ENCODE assay signal across 21 cellular contexts in the genomic region with DNA sequence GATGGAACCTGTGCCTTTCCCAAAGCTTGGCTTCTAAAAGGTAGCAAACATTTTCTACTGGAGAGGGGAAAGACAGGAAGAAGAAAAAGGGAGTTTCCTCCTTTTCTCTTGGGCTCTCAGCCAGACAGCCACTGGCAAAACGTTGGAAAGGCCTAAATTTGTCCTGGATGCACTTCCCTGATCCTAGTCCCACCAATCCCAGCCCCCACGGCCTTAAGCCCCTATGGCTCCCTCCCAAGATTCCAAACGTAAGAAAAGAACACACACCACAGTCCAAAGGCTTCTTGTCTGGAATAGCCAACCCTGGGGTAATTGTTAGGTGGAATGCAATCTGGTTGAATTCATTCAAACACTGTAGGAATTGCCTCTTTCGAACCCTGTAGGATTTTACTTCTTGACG. TPM values are rescaled to one million over a fixed set of nuclear protein-coding genes. Genes with fewer than 3 reads are reported as not detected.
A peak's percentile ranks its signal among the peaks of the same experiment; 100 is the strongest.
DNase-seq lines count a peak whose midpoint lies in the region; ATAC-seq, FAIRE-seq and TF ChIP-seq lines count a peak whose summit lies in the region.
"Had no signal": no experiment of that assay in that cellular context is flagged by ENCODE, and none has a peak within 500 bp of the region (broad histone marks: within the 10 kb centered on the region; RNA-seq: fewer than 3 reads in every experiment).

No MANE protein-coding gene starts in this region.

- H3K4me1 Mint-ChIP-seq in GM23338 (peaks cover 20% of the 10 kb centered on the region), astrocyte (ENCODE audit: low read depth, unreplicated experiment) (peaks cover 2% of the 10 kb centered on the region)

- no peak overlapping the region for H3K4me3 ChIP-seq in GM23338
- no peak overlapping the region for H3K4me3 ChIP-seq in astrocyte (ENCODE audit: insufficient read depth, low read depth, low read length)
- peak overlapping the region; percentile 24 for H3K4me3 ChIP-seq in iPS-15b (ENCODE audit: low read depth, low read length)
- H3K4me3 ChIP-seq in spleen, result peak overlapping the region in 5 of 8 donors; percentile 21 to 67 (median 46)
- H3K4me3 ChIP-seq: A549, GM12878 had no signal

- H3K4me1 ChIP-seq in GM23338 (ENCODE audit: insufficient read depth) (peaks cover 23% of the 10 kb centered on the region), astrocyte (ENCODE audit: insufficient read depth, low read length) (peaks cover 2% of the 10 kb centered on the region), iPS-15b (ENCODE audit: control insufficient read depth, insufficient read depth, low read length) (peaks cover 2% of the 10 kb centered on the region), spleen (peaks cover 18 to 44% (median 38%) of the 10 kb centered on the region in 6 donors)
- H3K4me1 ChIP-seq: A549 had no signal

- no peak overlapping the region for H3K27ac Mint-ChIP-seq in GM23338
- peak overlapping the region; percentile 53 for H3K27ac Mint-ChIP-seq in astrocyte (ENCODE audit: unreplicated experiment)

- WGBS in spleen, 5 donors, result 35 to 44% (median 42%) methylated on average over 5 of the region's 5 CpGs

- ATAC-seq in GM23338 (no peak), GM21619 (IDR thresholded peaks at IDR 0.05; ENCODE audit: unreplicated experiment) (no peak)
- ATAC-seq: A549, GM12878 had no signal

- H2AFZ ChIP-seq in GM23338 (no peak overlapping the region), astrocyte (ENCODE audit: low read depth, low read length) (no peak overlapping the region)

- no peaks in the 10 kb centered on the region for H3K79me2 ChIP-seq in GM23338 (replicated peaks; ENCODE audit: insufficient read depth)
- H3K79me2 ChIP-seq in astrocyte (ENCODE audit: insufficient read depth, low read length), result no peaks in the 10 kb centered on the region

- H3K9me3 ChIP-seq in astrocyte (ENCODE audit: insufficient read depth, low read depth, low read length) (peaks cover 2% of the 10 kb centered on the region), iPS-15b (ENCODE audit: control insufficient read depth, insufficient read depth, low read length) (no peaks in the 10 kb centered on the region), spleen (no peaks in the 10 kb centered on the region)
- H3K9me3 ChIP-seq: A549 had no signal

- 0 out of 2 replicates have a peak overlapping the region, but pooled peaks have one; percentile 79 for H3K4me2 ChIP-seq in GM23338
- no peak overlapping the region for H3K4me2 ChIP-seq in astrocyte (ENCODE audit: low read length)
- H3K4me2 ChIP-seq: A549 had no signal

- TF ChIP-seq CTCF in GM23338 (conservative IDR thresholded peaks at IDR 0.05; ENCODE audit: low read depth in 2 of 2) (no peak), astrocyte (IDR thresholded peaks at IDR 0.05; ENCODE audit: insufficient read depth, low read depth, low read length) (no peak), spleen (IDR thresholded peaks at IDR 0.05 in 8 of 11, conservative IDR thresholded peaks at IDR 0.05 in 3 of 11) (no peak)

- H3K27ac ChIP-seq in GM23338 (ENCODE audit: low read depth), result no peak overlapping the region
- no peak overlapping the region for H3K27ac ChIP-seq in astrocyte (ENCODE audit: low read depth, low read length)
- peak overlapping the region in 7 of 8 donors; percentile 24 to 87 (median 83) for H3K27ac ChIP-seq in spleen
- H3K27ac ChIP-seq: A549 had no signal

- peaks cover 27% of the 10 kb centered on the region for H4K20me1 ChIP-seq in GM23338 (replicated peaks; ENCODE audit: insufficient read depth)
- H4K20me1 ChIP-seq in astrocyte (ENCODE audit: insufficient read depth, low read length), result peaks cover 9% of the 10 kb centered on the region

- DNase-seq in GM23338 (ENCODE audit: low spot score), result no peak
- DNase-seq in astrocyte (ENCODE audit: low read depth), result no peak
- no peak for DNase-seq in spleen
- no peak for DNase-seq in HUDEP-2 (lab: John Stamatoyannopoulos, UW; ENCODE audit: unreplicated experiment in 76 of 76)
- no peak for DNase-seq in DMS79 (lab: John Stamatoyannopoulos, UW)
- DNase-seq: 8988T; ACHN; C1 segment of cervical spinal cord; CD4-positive, alpha-beta memory T cell; COR-L47; DMS153; EL; GDM1; GOT3; H7; HCEC 1CT had no signal

- H3F3A ChIP-seq in GM23338 (replicated peaks; ENCODE audit: low read depth), result peaks cover 19% of the 10 kb centered on the region

- H3K9me3 Mint-ChIP-seq in GM23338 (peaks cover 6% of the 10 kb centered on the region; the same call in 1 of the 3 replicates), astrocyte (ENCODE audit: unreplicated experiment) (peaks cover 5% of the 10 kb centered on the region)
- H3K9me3 Mint-ChIP-seq: CD4-positive, alpha-beta memory T cell had no signal

- H3K4me3 Mint-ChIP-seq in GM23338 (no peak overlapping the region), astrocyte (ENCODE audit: unreplicated experiment) (no peak overlapping the region)

- no peak for TF ChIP-seq POLR2A in spleen (IDR thresholded peaks at IDR 0.05)

- H3K27me3 Mint-ChIP-seq in GM23338 (ENCODE audit: insufficient read depth, low read depth, poor library complexity) (peaks cover 97% of the 10 kb centered on the region), astrocyte (ENCODE audit: low read depth, unreplicated experiment) (peaks cover 87% of the 10 kb centered on the region)

- H3K27me3 ChIP-seq in GM23338 (ENCODE audit: insufficient read depth) (peaks cover 100% of the 10 kb centered on the region), astrocyte (ENCODE audit: insufficient read depth, low read length) (peaks cover 94% of the 10 kb centered on the region), iPS-15b (ENCODE audit: control insufficient read depth, insufficient read depth, low read length) (peaks cover 99% of the 10 kb centered on the region), spleen (replicated peaks in 1 of 7) (peaks cover 2 to 100% (median 77%) of the 10 kb centered on the region in 7 donors)

- H3K36me3 ChIP-seq in GM23338 (ENCODE audit: insufficient read depth), result no peaks in the 10 kb centered on the region
- no peaks in the 10 kb centered on the region for H3K36me3 ChIP-seq in astrocyte (ENCODE audit: insufficient read depth, low read length)
- H3K36me3 ChIP-seq in iPS-15b (ENCODE audit: control insufficient read depth, insufficient read depth, low read length), result no peaks in the 10 kb centered on the region
- H3K36me3 ChIP-seq in spleen, result peaks cover 0 to 5% (median 0%) of the 10 kb centered on the region in 6 donors

- H3K9ac ChIP-seq in astrocyte (ENCODE audit: low read length) (no peak overlapping the region), iPS-15b (ENCODE audit: low read depth, low read length) (no peak overlapping the region)

- intact Hi-C loops in spleen (cut with DNase I; ENCODE audit: low total_unique reads), result no loop called here

- FAIRE-seq in astrocyte (lab: Jason Lieb, UNC), result no peak
- FAIRE-seq: A549, GM12878 had no signal

- no peaks in the 10 kb centered on the region for H3K36me3 Mint-ChIP-seq in GM23338 (ENCODE audit: low read depth)
- no peaks in the 10 kb centered on the region for H3K36me3 Mint-ChIP-seq in astrocyte (ENCODE audit: low read depth, unreplicated experiment)
- H3K36me3 Mint-ChIP-seq: CD4-positive, alpha-beta memory T cell had no signal

- no peaks in the 10 kb centered on the region for H3K9me2 ChIP-seq in GM23338 (ENCODE audit: insufficient read depth)

TF ChIP-seq in GM23338, 12 proteins besides CTCF, POLR2A, EP300 and RAD21:
- TF ChIP-seq, protein P1, sequence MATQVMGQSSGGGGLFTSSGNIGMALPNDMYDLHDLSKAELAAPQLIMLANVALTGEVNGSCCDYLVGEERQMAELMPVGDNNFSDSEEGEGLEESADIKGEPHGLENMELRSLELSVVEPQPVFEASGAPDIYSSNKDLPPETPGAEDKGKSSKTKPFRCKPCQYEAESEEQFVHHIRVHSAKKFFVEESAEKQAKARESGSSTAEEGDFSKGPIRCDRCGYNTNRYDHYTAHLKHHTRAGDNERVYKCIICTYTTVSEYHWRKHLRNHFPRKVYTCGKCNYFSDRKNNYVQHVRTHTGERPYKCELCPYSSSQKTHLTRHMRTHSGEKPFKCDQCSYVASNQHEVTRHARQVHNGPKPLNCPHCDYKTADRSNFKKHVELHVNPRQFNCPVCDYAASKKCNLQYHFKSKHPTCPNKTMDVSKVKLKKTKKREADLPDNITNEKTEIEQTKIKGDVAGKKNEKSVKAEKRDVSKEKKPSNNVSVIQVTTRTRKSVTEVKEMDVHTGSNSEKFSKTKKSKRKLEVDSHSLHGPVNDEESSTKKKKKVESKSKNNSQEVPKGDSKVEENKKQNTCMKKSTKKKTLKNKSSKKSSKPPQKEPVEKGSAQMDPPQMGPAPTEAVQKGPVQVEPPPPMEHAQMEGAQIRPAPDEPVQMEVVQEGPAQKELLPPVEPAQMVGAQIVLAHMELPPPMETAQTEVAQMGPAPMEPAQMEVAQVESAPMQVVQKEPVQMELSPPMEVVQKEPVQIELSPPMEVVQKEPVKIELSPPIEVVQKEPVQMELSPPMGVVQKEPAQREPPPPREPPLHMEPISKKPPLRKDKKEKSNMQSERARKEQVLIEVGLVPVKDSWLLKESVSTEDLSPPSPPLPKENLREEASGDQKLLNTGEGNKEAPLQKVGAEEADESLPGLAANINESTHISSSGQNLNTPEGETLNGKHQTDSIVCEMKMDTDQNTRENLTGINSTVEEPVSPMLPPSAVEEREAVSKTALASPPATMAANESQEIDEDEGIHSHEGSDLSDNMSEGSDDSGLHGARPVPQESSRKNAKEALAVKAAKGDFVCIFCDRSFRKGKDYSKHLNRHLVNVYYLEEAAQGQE (IDR thresholded peaks at IDR 0.05; ENCODE audit: unreplicated experiment), result no peak
- TF ChIP-seq EZH2 (IDR thresholded peaks at IDR 0.05; ENCODE audit: low read depth, unreplicated experiment), result peak; percentile 55
TF ChIP-seq in GM23338: peak in this region for 1.

RNA-seq across cellular contexts. Expression of a gene that starts 1.0 kb away (rescaled TPM):
- total RNA-seq in GM23338 (2014; rRNA removed; shearing (Covaris generic)), result not detected in 2 replicates
- polyA plus RNA-seq in GM23338 (2016; fragmentation: Nextera tagmentation; extraction: Ambion mirVana), result not detected in 2 replicates
- total RNA-seq in astrocyte, result not detected in 2 replicates
- total RNA-seq in spleen, result 10 to 100 TPM; 21.0 to 91.5 (median 35.0) TPM
- 10 to 100 TPM in 1 of 3 donors, 1 to 10 TPM in 2; 5.7 to 11.7 (median 7.5) TPM for polyA plus RNA-seq in spleen
- total RNA-seq: CD4-positive, alpha-beta memory T cell; GM12878; H7 had no signal
- polyA plus RNA-seq: BJ; CD4-positive, alpha-beta memory T cell; GM12878 had no signal

Comparison
In these comparisons a context has a peak if more than half of its experiments do, and no peak if none do; other contexts are left out.
1. H3K27ac ChIP-seq: peak in spleen (7 of 8); none in GM23338 (single experiment) and astrocyte (single experiment).
2. H3K4me3 ChIP-seq: peak in iPS-15b (single experiment) and spleen (5 of 8); none in GM23338 (single experiment) and astrocyte (single experiment).
3. RNA of a gene that starts 1.0 kb away (total RNA-seq): 21.0 to 91.5 TPM in spleen; not detected in GM23338 and not detected in astrocyte; every median in the first group is over 10 times any median in the second.